ENCODE assay signal across 27 cellular contexts in genomic region chr9:17665450-17665849, GRCh38.
"Had no signal": no experiment of that assay in that cellular context is flagged by ENCODE, and none has a peak within 500 bp of the region (broad histone marks: within the 10 kb centered on the region; RNA-seq: fewer than 3 reads in every experiment).

No MANE protein-coding gene starts in this region.

- FAIRE-seq: urothelium cell line had no signal

- H3K27me3 ChIP-seq: stomach, suprapubic skin, testis, thyroid gland, tibial artery, tibial nerve, transverse colon, upper lobe of left lung, upper lobe of right lung, uterus, vagina had no signal

- H3K4me3 ChIP-seq: stomach, suprapubic skin, testis, thoracic aorta, thyroid gland, tibial artery, tibial nerve, transverse colon, upper lobe of left lung, upper lobe of right lung, uterus, vagina had no signal

- H3K4me1 ChIP-seq: stomach, suprapubic skin, testis, thyroid gland, tibial artery, tibial nerve, transverse colon, upper lobe of left lung, upper lobe of right lung, uterus, vagina had no signal

- H3K9me3 ChIP-seq: stomach, suprapubic skin, testis, thoracic aorta, thyroid gland, tibial artery, tibial nerve, transverse colon, upper lobe of left lung, upper lobe of right lung, uterus, vagina had no signal

- H3K27ac ChIP-seq: stomach, suprapubic skin, testis, thoracic aorta, thyroid gland, tibial artery, tibial nerve, transverse colon, upper lobe of left lung, upper lobe of right lung, uterus, vagina had no signal

- H3K36me3 ChIP-seq: stomach, suprapubic skin, thoracic aorta, thyroid gland, tibial artery, tibial nerve, transverse colon, upper lobe of left lung, upper lobe of right lung, vagina had no signal

- DNase-seq: stimulated activated CD4-positive, alpha-beta T cell treated with anti-CD3 and anti-CD28 coated beads, Interleukin-2, amount 100 ng/mL, for 48 hours; stimulated activated CD4-positive, alpha-beta T cell treated with anti-CD3 and anti-CD28 coated beads, Interleukin-4, amount 100 ng/mL, for 1 hour; stimulated activated CD4-positive, alpha-beta T cell treated with anti-CD3 and anti-CD28 coated beads, Interleukin-4, amount 100 ng/mL, for 24 hours; stimulated activated CD4-positive, alpha-beta T cell treated with anti-CD3 and anti-CD28 coated beads, Interleukin-4, amount 100 ng/mL, for 4 hours; stimulated activated CD8-positive, alpha-beta memory T cell treated with anti-CD3 and anti-CD28 coated beads, Interleukin-4, amount 100 ng/mL, for 48 hours; stimulated activated naive B cell treated with anti-CD40 and anti-IgM and Interleukin-4, amounts not matched to agents 10 μg/mL and 1 μg/mL and 100 μg/mL, for 72 hours; stimulated activated naive CD4-positive, alpha-beta T cell; stimulated activated naive CD4-positive, alpha-beta T cell treated with Interleukin-2 at 50 U/mL for 16 hours; stimulated activated naive CD8-positive, alpha-beta T cell treated with anti-CD3 and anti-CD28 coated beads, Interleukin-15, amount 100 ng/mL, for 72 hours; stimulated activated naive CD8-positive, alpha-beta T cell treated with anti-CD3 and anti-CD28 coated beads, Interleukin-15, Interleukin-2, amounts not matched to agents 100 U/mL and 50 U/mL, for 24 hours; stomach; substantia nigra; testis; thyroid gland; tibial artery; transverse colon; trophoblast cell; upper lobe of left lung; upper lobe of right lung; uterus had no signal

- ATAC-seq: stimulated activated effector memory CD8-positive, alpha-beta T cell treated with anti-CD3 and anti-CD28 coated beads, Interleukin-12 subunit alpha, Interleukin-12 subunit beta, amount 100 ng/mL, for 72 hours; stimulated activated memory B cell treated with anti-CD40 and anti-IgM and Interleukin-4, amounts not matched to agents 10 μg/mL and 1 μg/mL and 100 μg/mL, for 72 hours; stimulated activated naive B cell treated with anti-CD40 and anti-IgM and Interleukin-4, amounts not matched to agents 10 μg/mL and 1 μg/mL and 100 μg/mL, for 72 hours; stimulated activated naive CD8-positive, alpha-beta T cell treated with anti-CD3 and anti-CD28 coated beads, Interleukin-15, amount 100 ng/mL, for 72 hours; stimulated activated naive CD8-positive, alpha-beta T cell treated with anti-CD3 and anti-CD28 coated beads, Interleukin-15, Interleukin-2, amounts not matched to agents 100 U/mL and 50 U/mL, for 24 hours; upper lobe of right lung had no signal
